ENCODE assay signal across 1 cellular context in the genomic region with DNA sequence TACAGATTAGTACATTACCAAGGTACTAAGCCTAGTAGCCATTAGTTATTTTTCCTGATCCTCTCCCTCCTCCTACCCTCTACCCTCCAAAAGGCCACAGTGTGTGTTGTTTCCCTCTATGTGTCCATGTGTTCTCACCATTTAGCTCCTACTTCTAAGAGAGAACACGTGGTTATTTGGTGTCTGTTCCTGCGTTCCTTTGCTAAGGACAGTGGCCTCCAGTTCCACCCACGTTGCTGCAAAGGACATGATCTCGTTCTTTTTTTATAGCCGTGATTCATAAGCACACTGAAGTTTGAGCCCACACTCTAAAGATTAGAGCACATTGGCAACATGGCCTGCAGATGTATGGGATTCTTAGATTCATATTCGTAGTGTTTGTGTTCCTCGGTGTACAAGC.
A peak's percentile ranks its signal among the peaks of the same experiment; 100 is the strongest.
TF ChIP-seq lines count a peak whose summit lies in the region.

No MANE protein-coding gene starts in this region.

TF ChIP-seq in K562, 482 proteins besides CTCF, POLR2A, EP300 and RAD21 (continued from another document):
- TF ChIP-seq MGA (IDR thresholded peaks at IDR 0.05) (peak; percentile 81), KAT8 (IDR thresholded peaks at IDR 0.05; ENCODE audit: low read depth) (no peak), E2F6 (IDR thresholded peaks at IDR 0.05; ENCODE audit: borderline replicate concordance in 1 of 2, extremely low read depth in 1 of 2, insufficient read depth in 1 of 2, insufficient read length in 1 of 2, low read depth in 1 of 2, low read length in 1 of 2, poor library complexity in 1 of 2, severe bottlenecking in 1 of 2) (peak in 1 of 2 experiments; percentile 37), ZNF124 (CRISPR knock-in tag; IDR thresholded peaks at IDR 0.05) (no peak), EGR1 (conservative IDR thresholded peaks at IDR 0.05) (peak; percentile 85), ZNF592 (IDR thresholded peaks at IDR 0.05) (peak; percentile 78), MNT (conservative IDR thresholded peaks at IDR 0.05) (peak in 1 of 2 experiments; percentile 54; a peak in 2 of 4 replicates)
